In the genomic region with DNA sequence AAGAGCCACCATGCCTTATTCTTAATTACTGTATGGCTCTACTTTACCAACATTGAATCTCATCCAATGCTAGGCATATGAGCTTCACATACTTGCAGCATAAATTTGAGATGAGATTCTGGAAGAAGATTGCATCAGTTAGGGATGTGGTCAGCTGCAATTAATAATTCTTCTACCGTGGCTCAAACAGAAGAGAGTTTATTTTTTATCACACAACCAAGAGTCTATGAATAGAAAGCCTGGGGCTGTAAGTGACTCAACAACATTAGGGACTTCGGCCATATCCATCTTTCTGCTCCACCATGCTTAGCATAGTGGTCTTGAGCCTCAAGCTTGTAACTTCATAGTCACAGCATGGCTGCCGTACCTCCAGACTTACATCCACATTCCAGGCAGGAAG, we compare ENCODE assay signal across 22 cellular contexts.
"Had no signal": no experiment of that assay in that cellular context is flagged by ENCODE, and none has a peak within 500 bp of the region (broad histone marks: within the 10 kb centered on the region; RNA-seq: fewer than 3 reads in every experiment).

No MANE protein-coding gene starts in this region.

- H3K9ac ChIP-seq: SK-N-SH had no signal

- H3K27ac ChIP-seq: brain microvascular endothelial cell, cardiac muscle cell, VCaP had no signal

- ATAC-seq: activated T-helper 17 cell treated with anti-CD3 and anti-CD28 coated beads, Interleukin-2, amount 50 U/mL, for 72 hours; K562; Right ventricle myocardium inferior had no signal

- H3K27me3 ChIP-seq: brain microvascular endothelial cell had no signal

- H3K9me2 ChIP-seq: SK-N-SH had no signal

- H3K9me3 ChIP-seq: SK-N-SH had no signal

- H3K36me3 ChIP-seq: brain microvascular endothelial cell, cardiac muscle cell had no signal

- DNase-seq: activated CD4-positive, alpha-beta memory T cell treated with anti-CD3 and anti-CD28 coated beads, Interleukin-2, amount 10 ng/mL, durations not matched to agents 7 days and 5 days; activated CD4-positive, alpha-beta T cell treated with anti-CD3 and anti-CD28 coated beads, Interleukin-2, amount 10 ng/mL, durations not matched to agents 7 days and 5 days; activated CD4-positive, CD25-positive, alpha-beta regulatory T cell; activated gamma-delta T cell; activated naive CD4-positive, alpha-beta T cell treated with anti-CD3 and anti-CD28 coated beads for 36 hours; activated T-cell treated with anti-CD3 and anti-CD28 coated beads for 4 hours; activated T-cell treated with anti-CD3 and anti-CD28 coated beads, Interleukin-2, amount 50 U/mL, for 48 hours; brain microvascular endothelial cell; Karpas-422; NCI-H1092; NCI-H1417; NCI-H1694; NCI-H2029 treated with DMSO at 0.1 percent for 48 hours; NCI-H510A treated with DMSO at 0.1 percent for 48 hours; RPMI8226; SK-N-SH; T-helper 1 cell had no signal

- H3K4me3 ChIP-seq: cardiac muscle cell, K562 had no signal

- H3K4me2 ChIP-seq: SK-N-SH had no signal
